Comparison of ENCODE assay signal across 8 cellular contexts in the genomic region with DNA sequence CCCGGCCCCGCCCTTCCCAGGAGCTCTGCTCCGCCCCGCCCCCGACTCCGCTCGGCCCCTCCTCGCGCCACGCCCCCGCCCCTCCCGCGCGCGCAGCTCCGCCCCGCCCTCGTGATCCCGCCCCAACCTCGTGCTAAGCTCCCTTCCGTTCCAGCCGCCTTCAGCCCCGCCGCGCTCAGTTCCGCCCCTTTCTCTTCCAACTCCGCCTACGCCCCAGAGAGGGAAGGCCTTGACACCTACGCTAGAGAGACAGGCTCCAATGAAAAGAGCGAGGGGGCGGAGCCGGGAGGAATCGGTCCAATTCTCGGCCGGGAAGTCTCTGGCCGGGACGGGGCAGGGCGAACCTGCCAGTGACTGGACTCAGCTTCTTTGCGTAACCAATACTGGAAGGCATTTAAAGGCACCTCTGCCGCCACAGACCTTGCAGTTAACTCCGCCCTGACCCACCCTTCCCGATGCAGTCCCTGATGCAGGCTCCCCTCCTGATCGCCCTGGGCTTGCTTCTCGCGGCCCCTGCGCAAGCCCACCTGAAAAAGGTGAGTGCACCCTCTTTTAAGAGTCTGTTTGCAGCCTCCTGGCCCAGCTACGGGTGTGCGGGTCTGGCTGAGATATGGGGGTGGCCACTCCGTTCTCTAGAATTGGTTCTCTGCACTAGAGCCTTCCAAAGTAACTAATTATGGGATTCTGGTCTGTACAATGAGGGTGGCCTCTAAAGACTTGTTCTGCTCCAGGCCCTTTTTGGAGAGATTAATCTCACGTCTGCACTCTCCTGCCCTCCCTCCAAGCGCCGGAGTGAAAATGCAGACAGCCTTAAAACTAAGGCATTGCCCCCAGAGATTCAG.
DNase-seq lines count a peak whose midpoint lies in the region; ATAC-seq and TF ChIP-seq lines count a peak whose summit lies in the region.

GM2A (plus strand) TSS at position 424 of the 842 bp plus-strand sequence; CDS start at position 456, 32 bp downstream.

- H3K27ac Mint-ChIP-seq in activated naive CD4-positive, alpha-beta T cell treated with anti-CD3 and anti-CD28 coated beads, Interleukin-2, amount 50 U/mL, for 24 hours: peak within 1 kb of the TSS; percentile 90

- H3K27me3 Mint-ChIP-seq in activated naive CD4-positive, alpha-beta T cell treated with anti-CD3 and anti-CD28 coated beads, Interleukin-2, amount 50 U/mL, for 24 hours: no peaks in the 10 kb centered on the region

- ATAC-seq in HG02588 (IDR thresholded peaks at IDR 0.05; ENCODE audit: unreplicated experiment): peak; percentile 80
- ATAC-seq in SK-N-SH treated with all-trans-retinoic acid at 6 μM for 48 hours: peak; percentile 99

- H3K4me3 Mint-ChIP-seq in activated naive CD4-positive, alpha-beta T cell treated with anti-CD3 and anti-CD28 coated beads, Interleukin-2, amount 50 U/mL, for 24 hours: peak within 1 kb of the TSS; percentile 82

- DNase-seq in GM06990 (ENCODE audit: extremely low read depth, insufficient read length) (peak; percentile 99), NCI-H1092 (lab: John Stamatoyannopoulos, UW) (peak; percentile 91), germinal center (ENCODE audit: low spot score) (peak; percentile 97), non-pigmented ciliary epithelial cell (ENCODE audit: low read depth) (peak; percentile 97), superior temporal gyrus (ENCODE audit: extremely low spot score) (peak; percentile 99)

- peaks cover 1% of the 10 kb centered on the region for H3K36me3 Mint-ChIP-seq in activated naive CD4-positive, alpha-beta T cell treated with anti-CD3 and anti-CD28 coated beads, Interleukin-2, amount 50 U/mL, for 24 hours

- H3K27me3 ChIP-seq in GM06990 (replicated peaks; ENCODE audit: control insufficient read depth, insufficient read depth, low read length): no peaks in the 10 kb centered on the region

- H3K36me3 ChIP-seq in GM06990 (ENCODE audit: control insufficient read depth, insufficient read depth, low read length): no peaks in the 10 kb centered on the region

- peak within 1 kb of the TSS; percentile 89 for H3K4me3 ChIP-seq in GM06990 (replicated peaks; ENCODE audit: low read depth, low read length)

- H3K9me3 Mint-ChIP-seq in activated naive CD4-positive, alpha-beta T cell treated with anti-CD3 and anti-CD28 coated beads, Interleukin-2, amount 50 U/mL, for 24 hours: no peaks in the 10 kb centered on the region

- peaks cover 63% of the 10 kb centered on the region for H3K4me1 Mint-ChIP-seq in activated naive CD4-positive, alpha-beta T cell treated with anti-CD3 and anti-CD28 coated beads, Interleukin-2, amount 50 U/mL, for 24 hours

- TF ChIP-seq CTCF in GM06990 (IDR thresholded peaks at IDR 0.05; ENCODE audit: insufficient read depth, low read length, poor library complexity, severe bottlenecking): no peak

TF ChIP-seq in SK-N-SH treated with all-trans-retinoic acid at 6 μM for 48 hours, 23 proteins besides CTCF, POLR2A, EP300 and RAD21:
- TF ChIP-seq ZFP3 (CRISPR knock-in tag; IDR thresholded peaks at IDR 0.05) (no peak), TCF4 (CRISPR knock-in tag; IDR thresholded peaks at IDR 0.05; ENCODE audit: borderline replicate concordance) (no peak), ESRRG (CRISPR knock-in tag; IDR thresholded peaks at IDR 0.05) (no peak), ZNF565 (CRISPR knock-in tag; conservative IDR thresholded peaks at IDR 0.05; ENCODE audit: low read depth) (no peak), ARNTL (CRISPR knock-in tag; IDR thresholded peaks at IDR 0.05; ENCODE audit: borderline replicate concordance, low read depth) (no peak), CSRNP3 (CRISPR knock-in tag; IDR thresholded peaks at IDR 0.05) (no peak), BACH2 (CRISPR knock-in tag; IDR thresholded peaks at IDR 0.05; ENCODE audit: borderline replicate concordance) (no peak), ZFP30 (CRISPR knock-in tag; IDR thresholded peaks at IDR 0.05) (no peak), ZNF70 (CRISPR knock-in tag; IDR thresholded peaks at IDR 0.05) (no peak), OSR1 (CRISPR knock-in tag; IDR thresholded peaks at IDR 0.05) (no peak), RARB (CRISPR knock-in tag; IDR thresholded peaks at IDR 0.05) (no peak)

Comparison
In these comparisons a context has a peak if more than half of its experiments do, and no peak if none do; other contexts are left out.
1. Peak in every context shown above with its lines: DNase-seq, ATAC-seq and H3K4me3 ChIP-seq.